1 cellular context compared by ENCODE assay signal in genomic region chr9:129487658-129488483, GRCh38.
A peak's percentile ranks its signal among the peaks of the same experiment; 100 is the strongest.
TF ChIP-seq lines count a peak whose summit lies in the region.

No MANE protein-coding gene starts in this region.

TF ChIP-seq in SK-N-SH, 30 proteins besides CTCF, POLR2A, EP300 and RAD21 (continued from another document):
- TF ChIP-seq TEAD4 (IDR thresholded peaks at IDR 0.05; ENCODE audit: borderline replicate concordance, insufficient read depth) (no peak), JUND (IDR thresholded peaks at IDR 0.05) (no peak), MAX (IDR thresholded peaks at IDR 0.05; ENCODE audit: low read depth) (peak; percentile 46; the same call in 1 of the 2 replicates), FOXJ3 (CRISPR knock-in tag; IDR thresholded peaks at IDR 0.05) (no peak), RXRA (IDR thresholded peaks at IDR 0.05; ENCODE audit: borderline replicate concordance, low read depth) (no peak), GABPA (IDR thresholded peaks at IDR 0.05; ENCODE audit: low read depth) (no peak), ELF1 (IDR thresholded peaks at IDR 0.05) (no peak), YY1 (IDR thresholded peaks at IDR 0.05; ENCODE audit: low read depth) (no peak; the same call in 1 of the 2 replicates), NRF1 (IDR thresholded peaks at IDR 0.05; ENCODE audit: low read depth, low read length) (no peak), RFX5 (IDR thresholded peaks at IDR 0.05; ENCODE audit: low read length) (no peak), ZBTB33 (IDR thresholded peaks at IDR 0.05; ENCODE audit: borderline replicate concordance, low read depth) (no peak)
